8 cellular contexts compared by ENCODE assay signal in the genomic region with DNA sequence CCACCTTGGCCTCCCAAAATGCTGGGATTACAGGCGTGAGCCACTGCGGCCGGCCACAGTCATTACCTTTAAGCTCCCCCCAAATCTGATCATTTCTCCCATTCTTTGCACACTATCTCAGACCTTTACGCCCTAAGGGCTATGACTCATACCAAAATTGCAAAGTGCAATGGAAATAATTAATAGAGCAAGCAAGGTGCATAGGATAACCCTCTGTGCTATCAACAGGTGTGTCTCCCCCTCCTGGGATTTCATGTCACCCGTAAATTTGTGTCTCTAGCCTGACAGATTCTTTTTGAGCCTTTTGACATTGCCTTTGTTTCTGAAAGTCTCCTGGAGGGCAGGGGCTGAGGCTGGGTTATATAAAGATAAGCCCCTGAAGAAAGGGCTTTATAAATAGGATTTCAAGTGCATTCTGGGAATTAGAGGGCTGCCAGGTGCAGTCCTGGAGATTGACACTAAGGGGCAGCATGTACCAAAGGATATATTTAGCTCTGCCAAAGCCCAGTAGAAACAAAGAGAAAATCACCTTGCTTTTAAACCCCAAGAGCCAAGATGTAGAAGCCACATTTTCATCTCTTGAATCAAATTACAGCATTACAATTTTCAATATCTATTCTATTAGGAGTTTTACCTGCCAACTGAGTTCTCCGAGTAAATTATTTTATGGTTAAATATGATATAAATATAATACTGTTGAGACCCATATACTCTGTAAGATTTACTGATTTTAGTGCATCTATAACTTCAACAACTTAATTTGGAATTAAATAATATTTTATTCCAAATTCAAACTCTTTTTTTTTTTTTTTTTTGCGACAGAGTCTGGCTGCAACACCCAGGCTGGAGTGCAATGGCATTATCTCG. TPM values are rescaled to one million over a fixed set of nuclear protein-coding genes. Genes with fewer than 3 reads are reported as not detected.
DNase-seq lines count a peak whose midpoint lies in the region; ATAC-seq and TF ChIP-seq lines count a peak whose summit lies in the region.

No MANE protein-coding gene starts in this region.

- H3K27ac Mint-ChIP-seq in progenitor cell of endocrine pancreas: peak overlapping the region; percentile 31

- TF ChIP-seq POLR2A in GM18505 (IDR thresholded peaks at IDR 0.05; ENCODE audit: borderline replicate concordance, extremely low read depth, insufficient read depth, insufficient read length): no peak

- H3K9me3 Mint-ChIP-seq in progenitor cell of endocrine pancreas (ENCODE audit: low read depth): no peaks in the 10 kb centered on the region

- peak; percentile 15 for DNase-seq in 8988T
- peak; percentile 75 for DNase-seq in NAMALWA (ENCODE audit: low spot score)
- DNase-seq in SK-N-DZ (ENCODE audit: low spot score): peak; percentile 69
- DNase-seq in activated naive CD4-positive, alpha-beta T cell treated with Interleukin-2 at 50 U/mL for 16 hours: peak; percentile 66
- DNase-seq in glomerular visceral epithelial cell (ENCODE audit: extremely low spot score): peak; percentile 79
- DNase-seq in progenitor cell of endocrine pancreas (ENCODE audit: low spot score, unreplicated experiment): peak; percentile 59

- peak; percentile 93 for TF ChIP-seq CTCF in progenitor cell of endocrine pancreas (IDR thresholded peaks at IDR 0.05; ENCODE audit: unreplicated experiment)

- H3K27me3 Mint-ChIP-seq in progenitor cell of endocrine pancreas: no peaks in the 10 kb centered on the region

- H3K4me1 Mint-ChIP-seq in progenitor cell of endocrine pancreas (ENCODE audit: low read depth): peaks cover 2% of the 10 kb centered on the region

- peak; percentile 70 for ATAC-seq in GM18867 (IDR thresholded peaks at IDR 0.05; ENCODE audit: unreplicated experiment)
- ATAC-seq in GM18505 (IDR thresholded peaks at IDR 0.05; ENCODE audit: unreplicated experiment): no peak

- no peak overlapping the region for H3K4me3 Mint-ChIP-seq in progenitor cell of endocrine pancreas (ENCODE audit: low read depth)

- H3K36me3 Mint-ChIP-seq in progenitor cell of endocrine pancreas (ENCODE audit: insufficient read depth): no peaks in the 10 kb centered on the region

RNA-seq across cellular contexts. Expression of gene S100Z, which starts 18.2 kb away (rescaled TPM):
- polyA plus RNA-seq in SK-N-DZ (2014; cell fraction: cytosol; rRNA removed): not detected in 2 replicates
- polyA plus RNA-seq in SK-N-DZ (2014; cell fraction: nucleus; rRNA removed): not detected in 2 replicates
- 1.2 and 1.7 TPM in 2 replicates for total RNA-seq in progenitor cell of endocrine pancreas

RNA-seq across cellular contexts. Expression of gene F2RL1, which starts 49.2 kb away (rescaled TPM):
- polyA plus RNA-seq in SK-N-DZ (2014; cell fraction: cytosol; rRNA removed): not detected in 2 replicates
- polyA plus RNA-seq in SK-N-DZ (2014; cell fraction: nucleus; rRNA removed): not detected in 2 replicates
- total RNA-seq in progenitor cell of endocrine pancreas: 6.5 and 10.0 TPM in 2 replicates

Comparison
In these comparisons a context has a peak if more than half of its experiments do, and no peak if none do; other contexts are left out.
1. DNase-seq: peak in every context shown above with its lines; median percentile 79 in glomerular visceral epithelial cell; 75 in NAMALWA; 69 in SK-N-DZ; 66 in activated naive CD4-positive, alpha-beta T cell treated with Interleukin-2 at 50 U/mL for 16 hours; 59 in progenitor cell of endocrine pancreas; 15 in 8988T.